ENCODE assay signal across 1 cellular context in genomic region chr19:13847900-13848677, GRCh38.
A peak's percentile ranks its signal among the peaks of the same experiment; 100 is the strongest.
TF ChIP-seq lines count a peak whose summit lies in the region.

No MANE protein-coding gene starts in this region.

TF ChIP-seq in A549, 52 proteins besides CTCF, POLR2A, EP300 and RAD21 (continued from another document):
- TF ChIP-seq ATOH8 (CRISPR knock-in tag; IDR thresholded peaks at IDR 0.05; ENCODE audit: low read depth): 0 out of 2 replicates have a peak, but pooled peaks have one; percentile 37
- TF ChIP-seq CHD4 (IDR thresholded peaks at IDR 0.05; ENCODE audit: borderline replicate concordance): peak; percentile 86; the same call in 1 of the 2 replicates
- TF ChIP-seq SREBF2 (IDR thresholded peaks at IDR 0.05): no peak
- TF ChIP-seq MAFK (IDR thresholded peaks at IDR 0.05; ENCODE audit: partially characterized antibody): no peak
- no peak for TF ChIP-seq JUNB (IDR thresholded peaks at IDR 0.05)
- no peak for TF ChIP-seq TP53 (CRISPR knock-in tag; IDR thresholded peaks at IDR 0.05)
- no peak for TF ChIP-seq RNF2 (IDR thresholded peaks at IDR 0.05; ENCODE audit: borderline replicate concordance, low read depth)
- TF ChIP-seq HMGXB4 (CRISPR knock-in tag; IDR thresholded peaks at IDR 0.05; ENCODE audit: borderline replicate concordance): no peak
- no peak for TF ChIP-seq RARB (CRISPR knock-in tag; IDR thresholded peaks at IDR 0.05)
- TF ChIP-seq PBX3 (IDR thresholded peaks at IDR 0.05): 0 out of 2 replicates have a peak, but pooled peaks have one; percentile 13
- TF ChIP-seq KDM1A (IDR thresholded peaks at IDR 0.05; ENCODE audit: low read depth): peak; percentile 96
- no peak for TF ChIP-seq MYC (IDR thresholded peaks at IDR 0.05; ENCODE audit: borderline replicate concordance, low read length)
- peak; percentile 66; the same call in 1 of the 2 replicates for TF ChIP-seq RCOR1 (IDR thresholded peaks at IDR 0.05; ENCODE audit: low read depth, low read length)
- no peak; the same call in 2 of the 3 replicates for TF ChIP-seq SMC3 (IDR thresholded peaks at IDR 0.05)
- TF ChIP-seq ELK1 (IDR thresholded peaks at IDR 0.05; ENCODE audit: low read depth, low read length): no peak
- no peak for TF ChIP-seq HOXA7 (CRISPR knock-in tag; IDR thresholded peaks at IDR 0.05)
- TF ChIP-seq BCL3 (IDR thresholded peaks at IDR 0.05): no peak
- TF ChIP-seq FOSB (CRISPR knock-in tag; IDR thresholded peaks at IDR 0.05): no peak
- TF ChIP-seq HDAC2 (IDR thresholded peaks at IDR 0.05): peak; percentile 95
- TF ChIP-seq ZNF302 (CRISPR knock-in tag; IDR thresholded peaks at IDR 0.05): no peak
- TF ChIP-seq ZSCAN20 (CRISPR knock-in tag; IDR thresholded peaks at IDR 0.05): no peak
- TF ChIP-seq HOXB13 (CRISPR knock-in tag; IDR thresholded peaks at IDR 0.05; ENCODE audit: low read depth): peak; percentile 18; the same call in 1 of the 2 replicates
- no peak; the same call in 1 of the 2 replicates for TF ChIP-seq GATA3 (IDR thresholded peaks at IDR 0.05; ENCODE audit: borderline replicate concordance)
- peak; percentile 58 for TF ChIP-seq HOXB5 (CRISPR knock-in tag; IDR thresholded peaks at IDR 0.05)
- TF ChIP-seq NPAS2 (CRISPR knock-in tag; IDR thresholded peaks at IDR 0.05; ENCODE audit: borderline replicate concordance): no peak
- peak; percentile 6 for TF ChIP-seq CHD2 (IDR thresholded peaks at IDR 0.05; ENCODE audit: low read length, partially characterized antibody)
- TF ChIP-seq PHF8 (IDR thresholded peaks at IDR 0.05; ENCODE audit: borderline replicate concordance, low read depth): no peak
- TF ChIP-seq EHF (CRISPR knock-in tag; IDR thresholded peaks at IDR 0.05): peak; percentile 23; the same call in 1 of the 2 replicates
- no peak for TF ChIP-seq E2F6 (IDR thresholded peaks at IDR 0.05; ENCODE audit: borderline replicate concordance, low read depth)
